10 cellular contexts compared by ENCODE assay signal in genomic region chr12:46825526-46826414, GRCh38. TPM values are rescaled to one million over a fixed set of nuclear protein-coding genes. Genes with fewer than 3 reads are reported as not detected.
DNase-seq lines count a peak whose midpoint lies in the region; ATAC-seq and TF ChIP-seq lines count a peak whose summit lies in the region.
"Had no signal": no experiment of that assay in that cellular context is flagged by ENCODE, and none has a peak within 500 bp of the region (broad histone marks: within the 10 kb centered on the region; RNA-seq: fewer than 3 reads in every experiment).

Gene SLC38A4, minus strand, starts transcription at chr12:46825997. Its CDS starts 32,926 bp downstream, at chr12:46793071.

- intact Hi-C loops in left ventricle myocardium superior (cut with micrococcal nuclease), result no loop called here

- H3K4me1 Mint-ChIP-seq in WTC11, result peaks cover 16% of the 10 kb centered on the region

- CTCF ChIA-PET in WTC11 (lab: Charles Lee), result no interaction called here

- no peak for TF ChIP-seq CTCF in WTC11 (IDR thresholded peaks at IDR 0.05)

- H3K27me3 Mint-ChIP-seq in WTC11 (ENCODE audit: low read depth), result peaks cover 66% of the 10 kb centered on the region

- H3K4me3 Mint-ChIP-seq in WTC11, result peak within 1 kb of the TSS; percentile 77
- H3K4me3 Mint-ChIP-seq: effector memory CD8-positive, alpha-beta T cell had no signal

- no peaks in the 10 kb centered on the region for H3K36me3 Mint-ChIP-seq in WTC11

- H3K9me3 Mint-ChIP-seq in WTC11, result no peaks in the 10 kb centered on the region
- H3K9me3 Mint-ChIP-seq: effector memory CD8-positive, alpha-beta T cell had no signal

- POLR2A ChIA-PET in WTC11 (lab: Charles Lee), result no interaction called here

- DNase-seq in ELR (ENCODE audit: low read depth) (peak; percentile 69), WTC11 (ENCODE audit: low spot score) (peak; percentile 68), left ventricle myocardium superior (peak; percentile 74), pulmonary artery endothelial cell (ENCODE audit: low read depth, low spot score) (peak; percentile 1), NCI-H345 treated with DMSO at 0.1 percent for 48 hours (lab: John Stamatoyannopoulos, UW; ENCODE audit: unreplicated experiment) (no peak), NCI-H2081 (lab: John Stamatoyannopoulos, UW) (no peak), OCI-M2 (lab: John Stamatoyannopoulos, UW; ENCODE audit: unreplicated experiment) (no peak)
- DNase-seq: effector memory CD8-positive, alpha-beta T cell had no signal

- H3K27ac Mint-ChIP-seq in WTC11, result no peak within 1 kb of the TSS
- H3K27ac Mint-ChIP-seq: effector memory CD8-positive, alpha-beta T cell had no signal

- ATAC-seq in WTC11 (peak; percentile 98), left ventricle myocardium superior (peak; percentile 92), HG02973 (IDR thresholded peaks at IDR 0.05; ENCODE audit: unreplicated experiment) (no peak)
- ATAC-seq: effector memory CD8-positive, alpha-beta T cell had no signal

TF ChIP-seq in WTC11, 78 proteins besides CTCF, POLR2A, EP300 and RAD21:
- no peak for TF ChIP-seq ZNF671 (CRISPR knock-in tag; IDR thresholded peaks at IDR 0.05)
- no peak for TF ChIP-seq CREM (CRISPR knock-in tag; IDR thresholded peaks at IDR 0.05)
- TF ChIP-seq EMX1 (CRISPR knock-in tag; IDR thresholded peaks at IDR 0.05), result no peak
- no peak for TF ChIP-seq ZNF396 (CRISPR knock-in tag; IDR thresholded peaks at IDR 0.05; ENCODE audit: borderline replicate concordance)
- no peak for TF ChIP-seq AFF4 (CRISPR knock-in tag; IDR thresholded peaks at IDR 0.05; ENCODE audit: borderline replicate concordance)
- TF ChIP-seq TP53 (CRISPR knock-in tag; IDR thresholded peaks at IDR 0.05), result no peak
- peak; percentile 44; the same call in 1 of the 2 replicates for TF ChIP-seq GABPB1 (CRISPR knock-in tag; IDR thresholded peaks at IDR 0.05)
- TF ChIP-seq JUN (CRISPR knock-in tag; IDR thresholded peaks at IDR 0.05), result no peak
- peak; percentile 22; the same call in 1 of the 2 replicates for TF ChIP-seq MAX (CRISPR knock-in tag; IDR thresholded peaks at IDR 0.05)
- TF ChIP-seq, protein P1, sequence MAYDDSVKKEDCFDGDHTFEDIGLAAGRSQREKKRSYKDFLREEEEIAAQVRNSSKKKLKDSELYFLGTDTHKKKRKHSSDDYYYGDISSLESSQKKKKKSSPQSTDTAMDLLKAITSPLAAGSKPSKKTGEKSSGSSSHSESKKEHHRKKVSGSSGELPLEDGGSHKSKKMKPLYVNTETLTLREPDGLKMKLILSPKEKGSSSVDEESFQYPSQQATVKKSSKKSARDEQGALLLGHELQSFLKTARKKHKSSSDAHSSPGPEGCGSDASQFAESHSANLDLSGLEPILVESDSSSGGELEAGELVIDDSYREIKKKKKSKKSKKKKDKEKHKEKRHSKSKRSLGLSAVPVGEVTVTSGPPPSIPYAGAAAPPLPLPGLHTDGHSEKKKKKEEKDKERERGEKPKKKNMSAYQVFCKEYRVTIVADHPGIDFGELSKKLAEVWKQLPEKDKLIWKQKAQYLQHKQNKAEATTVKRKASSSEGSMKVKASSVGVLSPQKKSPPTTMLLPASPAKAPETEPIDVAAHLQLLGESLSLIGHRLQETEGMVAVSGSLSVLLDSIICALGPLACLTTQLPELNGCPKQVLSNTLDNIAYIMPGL (CRISPR knock-in tag; IDR thresholded peaks at IDR 0.05), result no peak
- TF ChIP-seq, protein P2, sequence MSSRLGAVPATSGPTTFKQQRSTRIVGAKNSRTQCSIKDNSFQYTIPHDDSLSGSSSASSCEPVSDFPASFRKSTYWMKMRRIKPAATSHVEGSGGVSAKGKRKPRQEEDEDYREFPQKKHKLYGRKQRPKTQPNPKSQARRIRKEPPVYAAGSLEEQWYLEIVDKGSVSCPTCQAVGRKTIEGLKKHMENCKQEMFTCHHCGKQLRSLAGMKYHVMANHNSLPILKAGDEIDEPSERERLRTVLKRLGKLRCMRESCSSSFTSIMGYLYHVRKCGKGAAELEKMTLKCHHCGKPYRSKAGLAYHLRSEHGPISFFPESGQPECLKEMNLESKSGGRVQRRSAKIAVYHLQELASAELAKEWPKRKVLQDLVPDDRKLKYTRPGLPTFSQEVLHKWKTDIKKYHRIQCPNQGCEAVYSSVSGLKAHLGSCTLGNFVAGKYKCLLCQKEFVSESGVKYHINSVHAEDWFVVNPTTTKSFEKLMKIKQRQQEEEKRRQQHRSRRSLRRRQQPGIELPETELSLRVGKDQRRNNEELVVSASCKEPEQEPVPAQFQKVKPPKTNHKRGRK (CRISPR knock-in tag; IDR thresholded peaks at IDR 0.05; ENCODE audit: borderline replicate concordance), result no peak
- no peak for TF ChIP-seq ERG (CRISPR knock-in tag; IDR thresholded peaks at IDR 0.05)
- no peak for TF ChIP-seq PRDM15 (CRISPR knock-in tag; IDR thresholded peaks at IDR 0.05)
- TF ChIP-seq GTF2I (CRISPR knock-in tag; conservative IDR thresholded peaks at IDR 0.05), result no peak

RNA-seq across cellular contexts. Expression of gene SLC38A4, which starts in this region (rescaled TPM):
- total RNA-seq in WTC11 (2021) (6.1 to 12.6 TPM (median 12.1 TPM) in 3 replicates), left ventricle myocardium superior (2.1 TPM), pulmonary artery endothelial cell (under 0.01 TPM in 1 of 2 replicates, not detected in the other)
- total RNA-seq: T-helper 2 cell treated with Interferon-gamma antibody and Interleukin-4, amounts not matched to agents 100 ng/mL and 5 ng/mL, for 36 hours had no signal

Comparison
In these comparisons a context has a peak if more than half of its experiments do, and no peak if none do; other contexts are left out.
1. Peak in DNase-seq in pulmonary artery endothelial cell; RNA of the gene not detected or under 1 TPM.
2. DNase-seq: peak in ELR (single experiment), WTC11 (single experiment) and left ventricle myocardium superior (single experiment); none in NCI-H345 treated with DMSO at 0.1 percent for 48 hours (single experiment), NCI-H2081 (0 of 2) and OCI-M2 (single experiment).